ENCODE assay signal across 23 cellular contexts in genomic region chr4:1576961-1577814, GRCh38.
DNase-seq lines count a peak whose midpoint lies in the region; ATAC-seq and TF ChIP-seq lines count a peak whose summit lies in the region.
"Had no signal": no experiment of that assay in that cellular context is flagged by ENCODE, and none has a peak within 500 bp of the region (broad histone marks: within the 10 kb centered on the region; RNA-seq: fewer than 3 reads in every experiment).

No MANE protein-coding gene starts in this region.

- H3K27me3 Mint-ChIP-seq in activated T-helper 1 cell treated with anti-CD3 and anti-CD28 coated beads, Interleukin-12 subunit alpha, Interleukin-12 subunit beta, Interleukin-2, Interleukin-4 antibody, amounts not matched to agents 30 ng/mL and 10 ng/mL and 1 ng/mL, durations not matched to agents 14 hours and 24 hours and 36 hours (ENCODE audit: insufficient read depth) = no peaks in the 10 kb centered on the region
- H3K27me3 Mint-ChIP-seq in memory B cell (no peaks in the 10 kb centered on the region), immature natural killer cell (ENCODE audit: low read depth in 3 of 3) (peaks cover 0 to 6% (median 4%) of the 10 kb centered on the region in 3 donors)
- H3K27me3 Mint-ChIP-seq: stimulated activated naive B cell treated with anti-CD40 and anti-IgM and Interleukin-4, amounts not matched to agents 10 μg/mL and 1 μg/mL and 100 μg/mL, for 72 hours had no signal

- H3K36me3 Mint-ChIP-seq in activated T-helper 1 cell treated with anti-CD3 and anti-CD28 coated beads, Interleukin-12 subunit alpha, Interleukin-12 subunit beta, Interleukin-2, Interleukin-4 antibody, amounts not matched to agents 30 ng/mL and 10 ng/mL and 1 ng/mL, durations not matched to agents 14 hours and 24 hours and 36 hours (ENCODE audit: low read depth) = no peaks in the 10 kb centered on the region
- peaks cover 2% of the 10 kb centered on the region for H3K36me3 Mint-ChIP-seq in memory B cell
- no peaks in the 10 kb centered on the region for H3K36me3 Mint-ChIP-seq in immature natural killer cell
- H3K36me3 Mint-ChIP-seq: stimulated activated naive B cell treated with anti-CD40 and anti-IgM and Interleukin-4, amounts not matched to agents 10 μg/mL and 1 μg/mL and 100 μg/mL, for 72 hours had no signal

- TF ChIP-seq POLR2A in heart left ventricle (IDR thresholded peaks at IDR 0.05) = no peak

- ATAC-seq in heart left ventricle = no peak
- no peak for ATAC-seq in memory B cell (ENCODE audit: low read depth)
- ATAC-seq in GM18870 (IDR thresholded peaks at IDR 0.05; ENCODE audit: unreplicated experiment) = no peak
- ATAC-seq: left lobe of liver; stimulated activated naive B cell treated with anti-CD40 and anti-IgM and Interleukin-4, amounts not matched to agents 10 μg/mL and 1 μg/mL and 100 μg/mL, for 72 hours had no signal

- 83 to 87% (median 85%) methylated on average over 22 to 30 of the region's 30 CpGs for WGBS in heart left ventricle, 4 donors

- H3K4me1 Mint-ChIP-seq in activated T-helper 1 cell treated with anti-CD3 and anti-CD28 coated beads, Interleukin-12 subunit alpha, Interleukin-12 subunit beta, Interleukin-2, Interleukin-4 antibody, amounts not matched to agents 30 ng/mL and 10 ng/mL and 1 ng/mL, durations not matched to agents 14 hours and 24 hours and 36 hours (ENCODE audit: low read depth) = no peaks in the 10 kb centered on the region
- peaks cover 13% of the 10 kb centered on the region for H3K4me1 Mint-ChIP-seq in memory B cell
- peaks cover 6 to 7% of the 10 kb centered on the region in 2 donors for H3K4me1 Mint-ChIP-seq in immature natural killer cell

- DNase-seq in heart left ventricle (peak in 3 of 5 donors; percentile 18 to 47 (median 19)), right atrium auricular region (ENCODE audit: low spot score) (no peak), memory B cell (ENCODE audit: low spot score in 2 of 2) (no peak), UCSD-AML1 (lab: John Stamatoyannopoulos, UW; ENCODE audit: unreplicated experiment) (no peak), OCI-M1 (lab: John Stamatoyannopoulos, UW) (no peak), immature natural killer cell (no peak)
- no peak for DNase-seq in activated T-helper 1 cell treated with anti-CD3 and anti-CD28 coated beads, Interleukin-12 subunit alpha, Interleukin-12 subunit beta, Interleukin-2, Interleukin-4 antibody, amounts not matched to agents 30 ng/mL and 10 ng/mL and 1 ng/mL, durations not matched to agents 14 hours and 24 hours and 36 hours (ENCODE audit: low spot score)
- DNase-seq: activated naive CD4-positive, alpha-beta T cell treated with anti-CD3 and anti-CD28 coated beads, Interleukin-2, amount 50 U/mL, for 16 hours; activated T-cell treated with anti-CD3 and anti-CD28 coated beads, Interleukin-2, amount 50 U/mL, for 48 hours; caudate nucleus; DMS 273 treated with DMSO at 0.1 percent for 48 hours; dorsolateral prefrontal cortex; head of caudate nucleus; NCI-H1436; NCI-H524 treated with DMSO at 0.1 percent for 48 hours; nephron progenitor cell; small intestine; stimulated activated naive B cell treated with anti-CD40 and anti-IgM and Interleukin-4, amounts not matched to agents 10 μg/mL and 1 μg/mL and 100 μg/mL, for 72 hours had no signal

- H3K4me1 ChIP-seq in heart left ventricle (peaks cover 0 to 28% (median 10%) of the 10 kb centered on the region in 12 donors), right atrium auricular region (peaks cover 0 to 25% of the 10 kb centered on the region in 2 donors)

- intact Hi-C loops in heart left ventricle (cut with DNase I) = no loop called here
- intact Hi-C loops in activated T-helper 1 cell treated with anti-CD3 and anti-CD28 coated beads, Interleukin-12 subunit alpha, Interleukin-12 subunit beta, Interleukin-2, Interleukin-4 antibody, amounts not matched to agents 30 ng/mL and 10 ng/mL and 1 ng/mL, durations not matched to agents 14 hours and 24 hours and 36 hours (cut with micrococcal nuclease) = no loop called here

- H3K27ac ChIP-seq in heart left ventricle (no peak overlapping the region), right atrium auricular region (no peak overlapping the region)
- H3K27ac ChIP-seq: C4-2B, dorsolateral prefrontal cortex, prostate gland, vagina had no signal

- peak overlapping the region; percentile 54 for H3K4me3 Mint-ChIP-seq in activated T-helper 1 cell treated with anti-CD3 and anti-CD28 coated beads, Interleukin-12 subunit alpha, Interleukin-12 subunit beta, Interleukin-2, Interleukin-4 antibody, amounts not matched to agents 30 ng/mL and 10 ng/mL and 1 ng/mL, durations not matched to agents 14 hours and 24 hours and 36 hours
- H3K4me3 Mint-ChIP-seq in memory B cell (peak overlapping the region; percentile 32), immature natural killer cell (peak overlapping the region in 2 of 5 donors; percentile 21 to 30)

- TF ChIP-seq CTCF in heart left ventricle (IDR thresholded peaks at IDR 0.05) (no peak), right atrium auricular region (IDR thresholded peaks at IDR 0.05) (no peak)

- peaks cover 4% of the 10 kb centered on the region for H3K9me3 Mint-ChIP-seq in activated T-helper 1 cell treated with anti-CD3 and anti-CD28 coated beads, Interleukin-12 subunit alpha, Interleukin-12 subunit beta, Interleukin-2, Interleukin-4 antibody, amounts not matched to agents 30 ng/mL and 10 ng/mL and 1 ng/mL, durations not matched to agents 14 hours and 24 hours and 36 hours
- H3K9me3 Mint-ChIP-seq in memory B cell (peaks cover 3% of the 10 kb centered on the region), immature natural killer cell (no peaks in the 10 kb centered on the region)
- H3K9me3 Mint-ChIP-seq: nephron progenitor cell had no signal

- H3K27me3 ChIP-seq in heart left ventricle (peaks cover 0 to 6% (median 0%) of the 10 kb centered on the region in 9 donors), right atrium auricular region (no peaks in the 10 kb centered on the region)
- H3K27me3 ChIP-seq: vagina had no signal

- H3K9me3 ChIP-seq in heart left ventricle (no peaks in the 10 kb centered on the region), right atrium auricular region (no peaks in the 10 kb centered on the region)
- H3K9me3 ChIP-seq: prostate gland, vagina had no signal

- no peak overlapping the region for H3K4me3 ChIP-seq in heart left ventricle
- no peak overlapping the region for H3K4me3 ChIP-seq in right atrium auricular region
- H3K4me3 ChIP-seq: prostate gland, vagina had no signal

- H3K27ac Mint-ChIP-seq in activated T-helper 1 cell treated with anti-CD3 and anti-CD28 coated beads, Interleukin-12 subunit alpha, Interleukin-12 subunit beta, Interleukin-2, Interleukin-4 antibody, amounts not matched to agents 30 ng/mL and 10 ng/mL and 1 ng/mL, durations not matched to agents 14 hours and 24 hours and 36 hours = no peak overlapping the region
- H3K27ac Mint-ChIP-seq in memory B cell (no peak overlapping the region), immature natural killer cell (no peak overlapping the region)
- H3K27ac Mint-ChIP-seq: nephron progenitor cell; stimulated activated naive B cell treated with anti-CD40 and anti-IgM and Interleukin-4, amounts not matched to agents 10 μg/mL and 1 μg/mL and 100 μg/mL, for 72 hours had no signal

- H3K36me3 ChIP-seq in heart left ventricle (no peaks in the 10 kb centered on the region), right atrium auricular region (no peaks in the 10 kb centered on the region)
- H3K36me3 ChIP-seq: prostate gland, vagina had no signal

Comparison
In these comparisons a context has a peak if more than half of its experiments do, and no peak if none do; other contexts are left out.
1. DNase-seq: peak in heart left ventricle (3 of 5); none in right atrium auricular region (single experiment), activated T-helper 1 cell treated with anti-CD3 and anti-CD28 coated beads, Interleukin-12 subunit alpha, Interleukin-12 subunit beta, Interleukin-2, Interleukin-4 antibody, amounts not matched to agents 30 ng/mL and 10 ng/mL and 1 ng/mL, durations not matched to agents 14 hours and 24 hours and 36 hours (single experiment), memory B cell (0 of 2), UCSD-AML1 (single experiment), OCI-M1 (single experiment) and immature natural killer cell (0 of 3).